In the genomic region with DNA sequence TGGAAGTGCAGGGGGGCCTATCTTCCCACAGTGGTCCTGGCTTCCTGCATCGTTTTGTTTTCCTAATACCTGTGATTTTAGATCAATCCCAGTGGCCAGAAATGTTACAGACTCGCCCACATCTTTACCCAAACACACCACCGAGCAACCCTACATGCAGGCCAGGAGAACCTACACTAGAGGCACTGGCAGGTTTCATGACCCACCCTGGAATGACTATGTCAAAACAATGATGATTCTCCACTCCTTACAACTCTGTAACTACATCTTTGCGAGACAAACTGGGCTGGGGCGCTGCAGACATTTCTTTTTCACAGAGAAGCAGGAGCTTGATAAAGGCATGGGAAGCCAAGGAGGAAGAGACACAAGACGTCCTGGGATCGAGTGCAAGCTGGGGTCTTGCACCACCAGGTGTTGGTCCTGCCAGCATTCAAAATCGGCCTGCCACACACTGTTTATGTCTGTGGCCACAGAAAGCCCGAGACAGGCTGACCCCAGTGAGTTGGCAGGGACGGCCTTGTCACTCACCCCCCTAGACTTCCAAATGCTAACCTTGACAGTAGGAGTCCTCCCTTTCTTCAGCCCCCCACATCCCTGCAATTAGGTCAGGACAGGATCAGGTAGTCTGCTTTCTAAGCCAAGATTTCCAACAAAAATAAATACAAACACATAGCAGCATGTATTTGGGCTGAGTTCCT, we compare ENCODE assay signal across 1 cellular context.
TF ChIP-seq lines count a peak whose summit lies in the region.

No MANE protein-coding gene starts in this region.

TF ChIP-seq in GM23338, 12 proteins besides CTCF, POLR2A, EP300 and RAD21:
- TF ChIP-seq ZNF331 (CRISPR knock-in tag; IDR thresholded peaks at IDR 0.05; ENCODE audit: low read depth): no peak
- no peak for TF ChIP-seq CREB1 (CRISPR knock-in tag; IDR thresholded peaks at IDR 0.05; ENCODE audit: low read depth)
- no peak for TF ChIP-seq EZH2 (IDR thresholded peaks at IDR 0.05; ENCODE audit: low read depth, unreplicated experiment)
- no peak for TF ChIP-seq ZNF114 (CRISPR knock-in tag; IDR thresholded peaks at IDR 0.05)
- no peak for TF ChIP-seq JUNB (IDR thresholded peaks at IDR 0.05; ENCODE audit: unreplicated experiment)
